Comparison of ENCODE assay signal across 8 cellular contexts in the genomic region with DNA sequence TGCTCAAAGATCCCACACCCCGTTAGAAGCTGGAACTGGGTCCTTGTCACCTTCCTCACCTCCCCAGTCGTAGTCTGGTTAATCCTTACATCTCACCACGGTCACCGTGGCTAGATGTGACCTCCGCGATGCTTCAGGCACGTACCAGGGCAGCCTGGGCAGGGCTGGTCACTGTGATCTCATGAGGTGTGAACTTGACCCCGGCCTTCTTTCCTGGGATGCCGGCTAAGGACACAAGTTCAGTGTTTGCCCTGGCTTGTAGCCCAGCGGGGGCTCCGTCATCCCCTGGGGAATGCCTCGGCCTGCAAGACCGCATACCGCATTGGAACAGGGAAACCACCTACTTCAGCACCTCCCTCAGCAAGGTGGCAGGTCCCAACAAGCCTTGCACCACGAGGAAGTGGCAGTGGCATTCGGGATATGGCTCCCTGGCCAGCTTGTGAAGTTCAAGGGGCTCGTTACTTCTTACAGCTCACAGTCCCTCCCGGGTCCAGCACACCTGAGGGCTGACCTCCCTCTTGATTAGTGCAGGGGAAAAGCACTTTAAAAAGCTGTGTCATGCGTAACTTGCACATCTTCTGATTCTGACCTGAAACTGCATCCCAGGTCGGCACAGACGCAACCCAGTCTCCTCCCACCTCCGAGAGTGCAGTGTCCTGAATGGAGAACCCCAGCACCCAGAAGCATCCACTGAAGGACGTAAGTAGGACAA. TPM values are rescaled to one million over a fixed set of nuclear protein-coding genes. Genes with fewer than 3 reads are reported as not detected.
DNase-seq lines count a peak whose midpoint lies in the region; ATAC-seq and TF ChIP-seq lines count a peak whose summit lies in the region.

No MANE protein-coding gene starts in this region.

- no peaks in the 10 kb centered on the region for H3K9me3 Mint-ChIP-seq in activated CD4-positive, alpha-beta T cell treated with anti-CD3 and anti-CD28 coated beads, Interleukin-2, amount 10 ng/mL, durations not matched to agents 24 days and 14 days

- peaks cover 38% of the 10 kb centered on the region for H3K4me1 Mint-ChIP-seq in activated CD4-positive, alpha-beta T cell treated with anti-CD3 and anti-CD28 coated beads, Interleukin-2, amount 10 ng/mL, durations not matched to agents 24 days and 14 days
- H3K4me1 Mint-ChIP-seq in T-helper 17 cell = peaks cover 36% of the 10 kb centered on the region

- 35% methylated on average over 11 of the region's 23 CpGs for WGBS in suprapubic skin

- H3K27me3 Mint-ChIP-seq in activated CD4-positive, alpha-beta T cell treated with anti-CD3 and anti-CD28 coated beads, Interleukin-2, amount 10 ng/mL, durations not matched to agents 24 days and 14 days = no peaks in the 10 kb centered on the region
- no peaks in the 10 kb centered on the region for H3K27me3 Mint-ChIP-seq in T-helper 17 cell

- H3K27me3 ChIP-seq in suprapubic skin = no peaks in the 10 kb centered on the region

- peak overlapping the region; percentile 58 for H3K27ac ChIP-seq in suprapubic skin

- peaks cover 51% of the 10 kb centered on the region for H3K36me3 ChIP-seq in suprapubic skin

- no peak for TF ChIP-seq CTCF in suprapubic skin (IDR thresholded peaks at IDR 0.05)

- no peak for DNase-seq in activated CD4-positive, alpha-beta T cell treated with anti-CD3 and anti-CD28 coated beads, Interleukin-2, amount 10 ng/mL, durations not matched to agents 24 days and 14 days
- no peak for DNase-seq in activated CD4-positive, alpha-beta T cell treated with anti-CD3 and anti-CD28 coated beads, Interleukin-2, amount 50 U/mL, for 4 hours
- DNase-seq in T-helper 17 cell = no peak
- DNase-seq in glomerular visceral epithelial cell (ENCODE audit: extremely low spot score) = peak; percentile 96
- DNase-seq in suprapubic skin (ENCODE audit: low spot score in 2 of 2) = peak; percentile 72 to 82
- DNase-seq in effector CD4-positive, alpha-beta T cell = no peak
- no peak for DNase-seq in NCI-H128 (lab: John Stamatoyannopoulos, UW; ENCODE audit: unreplicated experiment)

- H3K9me3 ChIP-seq in T-helper 17 cell (ENCODE audit: control insufficient read depth, low read length, poor library complexity, severe bottlenecking) (peaks cover 2% of the 10 kb centered on the region), suprapubic skin (no peaks in the 10 kb centered on the region)

- TF ChIP-seq POLR2A in suprapubic skin (IDR thresholded peaks at IDR 0.05) = no peak

- H3K4me3 ChIP-seq in suprapubic skin = peak overlapping the region; percentile 1

- TF ChIP-seq EP300 in suprapubic skin (IDR thresholded peaks at IDR 0.05) = no peak

- intact Hi-C loops in activated CD4-positive, alpha-beta T cell treated with anti-CD3 and anti-CD28 coated beads, Interleukin-2, amount 10 ng/mL, durations not matched to agents 24 days and 14 days (cut with micrococcal nuclease) = loop anchor here (5.0 kb wide), 2 partner anchors 125 to 400 kb away; a partner anchor contains a TSS

- peak; percentile 32 for ATAC-seq in T-helper 17 cell
- ATAC-seq in HG03521 (IDR thresholded peaks at IDR 0.05; ENCODE audit: unreplicated experiment) = no peak

- H3K4me1 ChIP-seq in suprapubic skin = peaks cover 47% of the 10 kb centered on the region

- H3K4me3 Mint-ChIP-seq in activated CD4-positive, alpha-beta T cell treated with anti-CD3 and anti-CD28 coated beads, Interleukin-2, amount 10 ng/mL, durations not matched to agents 24 days and 14 days = peak overlapping the region; percentile 90
- H3K4me3 Mint-ChIP-seq in T-helper 17 cell = peak overlapping the region; percentile 87

- H3K36me3 Mint-ChIP-seq in activated CD4-positive, alpha-beta T cell treated with anti-CD3 and anti-CD28 coated beads, Interleukin-2, amount 10 ng/mL, durations not matched to agents 24 days and 14 days (ENCODE audit: low read depth) = peaks cover 63% of the 10 kb centered on the region
- peaks cover 4% of the 10 kb centered on the region for H3K36me3 Mint-ChIP-seq in T-helper 17 cell (ENCODE audit: low read depth)

- H3K27ac Mint-ChIP-seq in activated CD4-positive, alpha-beta T cell treated with anti-CD3 and anti-CD28 coated beads, Interleukin-2, amount 10 ng/mL, durations not matched to agents 24 days and 14 days = peak overlapping the region; percentile 93
- peak overlapping the region; percentile 96 for H3K27ac Mint-ChIP-seq in T-helper 17 cell

RNA-seq across cellular contexts. Expression of a gene that starts 25.9 kb away (rescaled TPM):
- 132 and 141 TPM in 2 replicates for total RNA-seq in activated CD4-positive, alpha-beta T cell treated with anti-CD3 and anti-CD28 coated beads, Interleukin-2, amount 10 ng/mL, durations not matched to agents 24 days and 14 days
- 10 to 100 TPM; 32.8 to 34.0 TPM for total RNA-seq in T-helper 17 cell
- 10 to 100 TPM; 23.4 to 30.8 (median 27.1) TPM for total RNA-seq in suprapubic skin

RNA-seq across cellular contexts. Expression of a gene that starts 26.1 kb away (rescaled TPM):
- total RNA-seq in activated CD4-positive, alpha-beta T cell treated with anti-CD3 and anti-CD28 coated beads, Interleukin-2, amount 10 ng/mL, durations not matched to agents 24 days and 14 days = 4.6 and 5.3 TPM in 2 replicates
- total RNA-seq in T-helper 17 cell = 1 to 10 TPM; 1.7 to 3.6 TPM
- 1 to 10 TPM; 3.3 to 8.0 (median 4.6) TPM for total RNA-seq in suprapubic skin

Comparison
In these comparisons a context has a peak if more than half of its experiments do, and no peak if none do; other contexts are left out.
1. DNase-seq: peak in glomerular visceral epithelial cell (single experiment) and suprapubic skin (2 of 2); none in activated CD4-positive, alpha-beta T cell treated with anti-CD3 and anti-CD28 coated beads, Interleukin-2, amount 10 ng/mL, durations not matched to agents 24 days and 14 days (single experiment), activated CD4-positive, alpha-beta T cell treated with anti-CD3 and anti-CD28 coated beads, Interleukin-2, amount 50 U/mL, for 4 hours (0 of 2), T-helper 17 cell (0 of 3), effector CD4-positive, alpha-beta T cell (single experiment) and NCI-H128 (single experiment).